ENCODE assay signal across 16 cellular contexts in the genomic region with DNA sequence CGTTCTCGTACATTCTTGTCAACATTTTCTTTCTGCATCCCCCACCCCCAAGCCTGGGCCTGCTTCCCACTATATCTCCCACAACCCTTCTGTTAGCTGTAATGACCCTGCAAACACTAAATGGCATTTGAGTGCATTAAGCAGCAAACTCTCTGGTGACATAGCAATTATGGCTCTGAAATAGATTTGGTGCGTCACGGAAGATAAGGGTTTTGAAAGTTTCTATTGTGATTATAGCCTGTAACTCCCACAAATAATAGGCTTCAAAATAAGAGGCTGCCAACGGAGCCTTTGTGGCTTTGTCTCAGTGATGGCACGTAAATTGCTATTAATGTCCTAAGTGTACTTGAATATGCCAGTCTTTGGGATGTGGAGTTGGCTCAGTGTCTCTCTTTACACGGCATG.
DNase-seq lines count a peak whose midpoint lies in the region; ATAC-seq and TF ChIP-seq lines count a peak whose summit lies in the region.
"Had no signal": no experiment of that assay in that cellular context is flagged by ENCODE, and none has a peak within 500 bp of the region (broad histone marks: within the 10 kb centered on the region; RNA-seq: fewer than 3 reads in every experiment).

No MANE protein-coding gene starts in this region.

- no TSS peak for BruUV-seq in A673 (replicated peaks; lab: Mats Ljungman, UMichigan)

- DNase-seq in A673 (ENCODE audit: low spot score), result peak; percentile 39
- DNase-seq in NCI-H1417 (lab: John Stamatoyannopoulos, UW), result peak; percentile 55 to 98 (median 85)
- DNase-seq in NCI-H748 treated with DMSO at 0.1 percent for 48 hours (lab: John Stamatoyannopoulos, UW), result peak; percentile 96
- DNase-seq in right cardiac atrium, result peak in 2 of 3 donors; percentile 35 to 75
- DNase-seq in AG08396 (ENCODE audit: low spot score), result no peak
- DNase-seq in activated T-cell treated with anti-CD3 and anti-CD28 coated beads for 4 hours, result no peak
- no peak for DNase-seq in activated naive CD4-positive, alpha-beta T cell (lab: John Stamatoyannopoulos, UW)
- DNase-seq: ACHN; activated CD4-positive, alpha-beta memory T cell treated with anti-CD3 and anti-CD28 coated beads for 36 hours; GF-D8; mammary epithelial cell; stimulated activated CD4-positive, alpha-beta T cell treated with anti-CD3 and anti-CD28 coated beads, Interleukin-1b, Interleukin-23, amount 100 ng/mL, for 48 hours had no signal

- intact Hi-C loops in A673 (cut with micrococcal nuclease; ENCODE audit: unreplicated experiment), result loop anchor here (10.0 kb wide), 1 partner anchor 458 kb away; no protein-coding TSS in a partner anchor
- intact Hi-C loops in right cardiac atrium (cut with DNase I), result no loop called here

- ATAC-seq in right cardiac atrium (peak; percentile 66 to 87), HG02678 (IDR thresholded peaks at IDR 0.05; ENCODE audit: unreplicated experiment) (no peak)
- ATAC-seq: natural killer cell treated with Interleukin-12 subunit alpha and Interleukin-12 subunit beta and Interleukin-15 and Interleukin-18, amount 100 ng/mL, for 72 hours; sciatic nerve had no signal

- POLR2A ChIA-PET in A673 (lab: Charles Lee; ENCODE audit: low non-redundant PET), result no interaction called here

- no peaks in the 10 kb centered on the region for H3K36me3 ChIP-seq in A673 (ENCODE audit: insufficient read depth, low read length, poor library complexity, severe bottlenecking)
- H3K36me3 ChIP-seq: thoracic aorta had no signal

- H3K9me3 ChIP-seq in A673 (ENCODE audit: low read depth, low read length, poor library complexity, severe bottlenecking) (no peaks in the 10 kb centered on the region), right cardiac atrium (ENCODE audit: control insufficient read depth, low read length) (no peaks in the 10 kb centered on the region)
- H3K9me3 ChIP-seq: thoracic aorta had no signal

- H3K4me1 ChIP-seq in A673 (ENCODE audit: insufficient read depth, low read length, poor library complexity, severe bottlenecking) (peaks cover 6% of the 10 kb centered on the region), right cardiac atrium (ENCODE audit: control insufficient read depth, insufficient read depth, low read length) (peaks cover 6% of the 10 kb centered on the region)

- WGBS in right cardiac atrium, result 36% methylated on average over 7 of the region's 7 CpGs

- no peak overlapping the region for H3K27ac ChIP-seq in A673 (ENCODE audit: low read depth, low read length, poor library complexity, severe bottlenecking)
- H3K27ac ChIP-seq in right cardiac atrium (ENCODE audit: low read length), result peak overlapping the region; percentile 19
- H3K27ac ChIP-seq: thoracic aorta had no signal

- no peak overlapping the region for H3K4me3 ChIP-seq in A673 (ENCODE audit: low read depth, low read length, poor library complexity, severe bottlenecking)
- no peak overlapping the region for H3K4me3 ChIP-seq in right cardiac atrium (ENCODE audit: low read length)
- H3K4me3 ChIP-seq: thoracic aorta had no signal

- TF ChIP-seq CTCF in A673 (conservative IDR thresholded peaks at IDR 0.05; ENCODE audit: low read depth, low read length), result no peak

- CTCF ChIA-PET in A673 (lab: Charles Lee), result no interaction called here

- H3K27me3 ChIP-seq in A673 (replicated peaks; ENCODE audit: insufficient read depth, low read depth, low read length, poor library complexity) (no peaks in the 10 kb centered on the region), right cardiac atrium (ENCODE audit: control insufficient read depth, insufficient read depth) (no peaks in the 10 kb centered on the region)

Comparison
In these comparisons a context has a peak if more than half of its experiments do, and no peak if none do; other contexts are left out.
1. DNase-seq: peak in A673 (single experiment), NCI-H1417 (3 of 3), NCI-H748 treated with DMSO at 0.1 percent for 48 hours (single experiment) and right cardiac atrium (2 of 3); none in AG08396 (single experiment), activated T-cell treated with anti-CD3 and anti-CD28 coated beads for 4 hours (single experiment) and activated naive CD4-positive, alpha-beta T cell (0 of 4).